8 cellular contexts compared by ENCODE assay signal in genomic region chr2:109612991-109613921, GRCh38. TPM values are rescaled to one million over a fixed set of nuclear protein-coding genes. Genes with fewer than 3 reads are reported as not detected.
A peak's percentile ranks its signal among the peaks of the same experiment; 100 is the strongest.
DNase-seq lines count a peak whose midpoint lies in the region; ATAC-seq, FAIRE-seq and TF ChIP-seq lines count a peak whose summit lies in the region.

No MANE protein-coding gene starts in this region.

- ATAC-seq in GM18861 (IDR thresholded peaks at IDR 0.05; ENCODE audit: unreplicated experiment): peak; percentile 24
- peak; percentile 21 for ATAC-seq in HG03196 (IDR thresholded peaks at IDR 0.05; ENCODE audit: unreplicated experiment)
- no peak for ATAC-seq in naive thymus-derived CD4-positive, alpha-beta T cell
- ATAC-seq in GM18511 (IDR thresholded peaks at IDR 0.05; ENCODE audit: unreplicated experiment): no peak

- POLR2A ChIA-PET in naive thymus-derived CD4-positive, alpha-beta T cell (lab: Charles Lee): no interaction called here

- H3K9me3 ChIP-seq in naive thymus-derived CD4-positive, alpha-beta T cell (ENCODE audit: control insufficient read depth in 2 of 3, low read length in 3 of 3): peaks cover 0 to 8% (median 0%) of the 10 kb centered on the region in 3 experiments

- no peaks in the 10 kb centered on the region for H3K4me1 ChIP-seq in naive thymus-derived CD4-positive, alpha-beta T cell (ENCODE audit: control insufficient read depth in 2 of 2, insufficient read depth in 2 of 2, low read length in 2 of 2)

- peaks cover 0 to 26% (median 16%) of the 10 kb centered on the region in 7 donors for H3K4me1 Mint-ChIP-seq in naive thymus-derived CD4-positive, alpha-beta T cell

- CTCF ChIA-PET in naive thymus-derived CD4-positive, alpha-beta T cell (lab: Charles Lee): no interaction called here

- H3K36me3 Mint-ChIP-seq in naive thymus-derived CD4-positive, alpha-beta T cell: peaks cover 0 to 17% (median 1%) of the 10 kb centered on the region in 5 donors

- H3K27ac Mint-ChIP-seq in naive thymus-derived CD4-positive, alpha-beta T cell: peak overlapping the region in 8 of 9 donors; percentile 2 to 89 (median 55)

- intact Hi-C loops in naive thymus-derived CD4-positive, alpha-beta T cell (cut with micrococcal nuclease): loop anchor here (5.0 to 10.0 kb wide), 3 partner anchors 581 to 1078 kb away; partner anchors contain the start of genes LIMS1 (in 1 of the 2) and NPHP1 (in 1 of the 2)

- H3K36me3 ChIP-seq in naive thymus-derived CD4-positive, alpha-beta T cell (ENCODE audit: control insufficient read depth in 2 of 3, insufficient read depth in 3 of 3, low read length in 3 of 3): no peaks in the 10 kb centered on the region

- TF ChIP-seq CTCF in AG09309 (IDR thresholded peaks at IDR 0.05; ENCODE audit: control insufficient read depth, insufficient read depth, low read depth, low read length, missing control alignments) (no peak), VCaP (conservative IDR thresholded peaks at IDR 0.05) (no peak), D721Med (IDR thresholded peaks at IDR 0.05; ENCODE audit: insufficient read depth, missing control alignments) (no peak)

- peak overlapping the region; percentile 81 to 96 (median 90) for H3K4me3 Mint-ChIP-seq in naive thymus-derived CD4-positive, alpha-beta T cell

- H3K27ac ChIP-seq in VCaP: peak overlapping the region; percentile 83
- H3K27ac ChIP-seq in naive thymus-derived CD4-positive, alpha-beta T cell (ENCODE audit: low read depth, low read length): no peak overlapping the region

- no peak for FAIRE-seq in D721Med (lab: Jason Lieb, UNC)

- no peak for DNase-seq in AG09309 (ENCODE audit: low read depth)
- peak; percentile 53 for DNase-seq in fibroblast of the conjunctiva (ENCODE audit: low read depth)
- peak in 1 of 9 donors; percentile 13 for DNase-seq in naive thymus-derived CD4-positive, alpha-beta T cell
- DNase-seq in D721Med (ENCODE audit: insufficient read length, low spot score): no peak

- peak overlapping the region; percentile 41 for H3K4me3 ChIP-seq in AG09309 (ENCODE audit: control insufficient read depth, low read depth, low read length)
- H3K4me3 ChIP-seq in naive thymus-derived CD4-positive, alpha-beta T cell (ENCODE audit: low read length): peak overlapping the region; percentile 64

- H3K9me3 Mint-ChIP-seq in naive thymus-derived CD4-positive, alpha-beta T cell: peaks cover 0 to 55% (median 12%) of the 10 kb centered on the region in 11 donors

- peaks cover 60 to 80% (median 65%) of the 10 kb centered on the region in 5 donors for H3K27me3 Mint-ChIP-seq in naive thymus-derived CD4-positive, alpha-beta T cell

- peaks cover 3 to 23% of the 10 kb centered on the region in 2 donors for H3K27me3 ChIP-seq in naive thymus-derived CD4-positive, alpha-beta T cell (ENCODE audit: control insufficient read depth in 2 of 2, insufficient read depth in 2 of 2, low read length in 2 of 2)

RNA-seq across cellular contexts. Expression of gene SEPTIN10, which starts 0.5 kb away (rescaled TPM):
- total RNA-seq in naive thymus-derived CD4-positive, alpha-beta T cell: 1 to 10 TPM in 4 of 5 experiments, under 1 TPM in 1; 0.94 to 5.9 (median 2.0) TPM
- polyA plus RNA-seq in naive thymus-derived CD4-positive, alpha-beta T cell: 1 to 10 TPM in 1 of 2 donors, under 1 TPM in 1; 0.53 to 4.2 TPM

RNA-seq across cellular contexts. Expression of gene SOWAHC, which starts 0.9 kb away (rescaled TPM):
- total RNA-seq in naive thymus-derived CD4-positive, alpha-beta T cell: 1 to 10 TPM in 2 of 5 experiments, under 1 TPM in 3; 0.17 to 1.2 (median 0.94) TPM
- under 1 TPM; 0.16 to 0.17 TPM for polyA plus RNA-seq in naive thymus-derived CD4-positive, alpha-beta T cell

Comparison
In these comparisons a context has a peak if more than half of its experiments do, and no peak if none do; other contexts are left out.
1. ATAC-seq: peak in GM18861 (single experiment) and HG03196 (single experiment); none in naive thymus-derived CD4-positive, alpha-beta T cell (single experiment) and GM18511 (single experiment).